ENCODE assay signal across 1 cellular context in genomic region chrX:132491191-132491590, GRCh38.
TF ChIP-seq lines count a peak whose summit lies in the region.

No MANE protein-coding gene starts in this region.

TF ChIP-seq in HepG2, 621 proteins besides CTCF, POLR2A, EP300 and RAD21 (continued from another document):
- no peak for TF ChIP-seq CREBL2 (CRISPR knock-in tag; IDR thresholded peaks at IDR 0.05; ENCODE audit: borderline replicate concordance)
- TF ChIP-seq TBL1XR1 (IDR thresholded peaks at IDR 0.05; ENCODE audit: borderline replicate concordance, low read length, partially characterized antibody) = peak; percentile 68
- TF ChIP-seq NFKB2 (CRISPR knock-in tag; IDR thresholded peaks at IDR 0.05; ENCODE audit: borderline replicate concordance) = no peak
- no peak; the same call in 1 of the 2 replicates for TF ChIP-seq GATA4 (IDR thresholded peaks at IDR 0.05; ENCODE audit: borderline replicate concordance, low read depth)
- TF ChIP-seq MBD4 (IDR thresholded peaks at IDR 0.05; ENCODE audit: borderline replicate concordance, low read length) = no peak
- TF ChIP-seq POLR2AphosphoS5 (IDR thresholded peaks at IDR 0.05; ENCODE audit: low read depth, low read length) = no peak
- TF ChIP-seq HNRNPL (IDR thresholded peaks at IDR 0.05; ENCODE audit: low read depth, low read length) = no peak
- peak; percentile 89 for TF ChIP-seq RXRB (CRISPR knock-in tag; IDR thresholded peaks at IDR 0.05; ENCODE audit: borderline replicate concordance)
- TF ChIP-seq ELF1 (CRISPR knock-in tag; IDR thresholded peaks at IDR 0.05) = peak; percentile 69
- no peak for TF ChIP-seq LCORL (IDR thresholded peaks at IDR 0.05)
- TF ChIP-seq LCORL (CRISPR knock-in tag; IDR thresholded peaks at IDR 0.05) = no peak
- TF ChIP-seq TFAP4 (IDR thresholded peaks at IDR 0.05; ENCODE audit: borderline replicate concordance, low read depth) = no peak
- TF ChIP-seq NCOA1 (CRISPR knock-in tag; IDR thresholded peaks at IDR 0.05) = no peak
- TF ChIP-seq U2AF1 (optimal IDR thresholded peaks at IDR 0.05; ENCODE audit: low read depth, low read length) = no peak
- TF ChIP-seq ZFP62 (CRISPR knock-in tag; IDR thresholded peaks at IDR 0.05) = no peak
- peak; percentile 62; the same call in 1 of the 2 replicates for TF ChIP-seq ETV5 (CRISPR knock-in tag; IDR thresholded peaks at IDR 0.05; ENCODE audit: borderline replicate concordance)
- 0 out of 2 replicates have a peak, but pooled peaks have one; percentile 55 for TF ChIP-seq NFIC (IDR thresholded peaks at IDR 0.05; ENCODE audit: low read length)
- TF ChIP-seq THAP8 (CRISPR knock-in tag; IDR thresholded peaks at IDR 0.05; ENCODE audit: borderline replicate concordance) = no peak
- TF ChIP-seq SOX5 (CRISPR knock-in tag; IDR thresholded peaks at IDR 0.05; ENCODE audit: borderline replicate concordance) = peak; percentile 47; the same call in 1 of the 2 replicates
- TF ChIP-seq KDM5B (CRISPR knock-in tag; IDR thresholded peaks at IDR 0.05; ENCODE audit: borderline replicate concordance) = no peak
- TF ChIP-seq ZNF550 (CRISPR knock-in tag; IDR thresholded peaks at IDR 0.05; ENCODE audit: borderline replicate concordance) = no peak
